Comparison of ENCODE assay signal across 8 cellular contexts in genomic region chr1:180168786-180169640, GRCh38. TPM values are rescaled to one million over a fixed set of nuclear protein-coding genes. Genes with fewer than 3 reads are reported as not detected.
DNase-seq lines count a peak whose midpoint lies in the region; ATAC-seq and TF ChIP-seq lines count a peak whose summit lies in the region.

No MANE protein-coding gene starts in this region.

- no peak overlapping the region for H3K27ac ChIP-seq in gastroesophageal sphincter
- H3K27ac ChIP-seq in skeletal muscle tissue (ENCODE audit: low read depth, low read length), result peak overlapping the region; percentile 82

- H3K4me1 Mint-ChIP-seq in activated CD4-positive, alpha-beta T cell treated with anti-CD3 and anti-CD28 coated beads, Interleukin-2, amount 10 ng/mL, durations not matched to agents 7 days and 5 days, result peaks cover 5% of the 10 kb centered on the region

- H3K4me3 ChIP-seq in gastroesophageal sphincter (no peak overlapping the region), skeletal muscle tissue (ENCODE audit: low read length in 3 of 3) (no peak overlapping the region)

- H3K27ac Mint-ChIP-seq in activated CD4-positive, alpha-beta T cell treated with anti-CD3 and anti-CD28 coated beads, Interleukin-2, amount 10 ng/mL, durations not matched to agents 7 days and 5 days, result no peak overlapping the region

- H3K4me1 ChIP-seq in gastroesophageal sphincter, result peaks cover 0 to 42% (median 22%) of the 10 kb centered on the region in 3 donors
- peaks cover 58 to 62% (median 60%) of the 10 kb centered on the region in 3 donors for H3K4me1 ChIP-seq in skeletal muscle tissue (ENCODE audit: control insufficient read depth in 3 of 3, insufficient read depth in 3 of 3, low read length in 3 of 3)

- H3K4me3 Mint-ChIP-seq in activated CD4-positive, alpha-beta T cell treated with anti-CD3 and anti-CD28 coated beads, Interleukin-2, amount 10 ng/mL, durations not matched to agents 7 days and 5 days, result no peak overlapping the region

- POLR2A ChIA-PET in activated CD4-positive, alpha-beta T cell treated with anti-CD3 and anti-CD28 coated beads, Interleukin-2, amount 10 ng/mL, durations not matched to agents 7 days and 5 days (lab: Charles Lee), result no interaction called here

- TF ChIP-seq CTCF in gastroesophageal sphincter (IDR thresholded peaks at IDR 0.05), result peak in 3 of 4 experiments; percentile 7 to 49 (median 32)

- ATAC-seq in GM21576 (IDR thresholded peaks at IDR 0.05; ENCODE audit: unreplicated experiment) (peak; percentile 64), gastroesophageal sphincter (no peak), GM21390 (IDR thresholded peaks at IDR 0.05; ENCODE audit: unreplicated experiment) (no peak)

- no peaks in the 10 kb centered on the region for H3K9me3 ChIP-seq in gastroesophageal sphincter
- no peaks in the 10 kb centered on the region for H3K9me3 ChIP-seq in skeletal muscle tissue (ENCODE audit: control insufficient read depth in 3 of 3, low read length in 3 of 3)

- no peak for TF ChIP-seq POLR2A in gastroesophageal sphincter (IDR thresholded peaks at IDR 0.05)

- H3K9me3 Mint-ChIP-seq in activated CD4-positive, alpha-beta T cell treated with anti-CD3 and anti-CD28 coated beads, Interleukin-2, amount 10 ng/mL, durations not matched to agents 7 days and 5 days, result no peaks in the 10 kb centered on the region

- DNase-seq in NCI-H1417 (lab: John Stamatoyannopoulos, UW), result peak; percentile 50 to 75 (median 55)
- DNase-seq in NCI-H1417 treated with DMSO at 0.1 percent for 48 hours (lab: John Stamatoyannopoulos, UW), result no peak
- peak; percentile 24 for DNase-seq in NCI-H1105 (lab: John Stamatoyannopoulos, UW)
- DNase-seq in activated CD4-positive, alpha-beta T cell treated with anti-CD3 and anti-CD28 coated beads, Interleukin-2, amount 10 ng/mL, durations not matched to agents 7 days and 5 days, result peak; percentile 20

- peak overlapping the region in 1 of 3 donors; percentile 45 for H3K9ac ChIP-seq in skeletal muscle tissue (ENCODE audit: low read depth in 1 of 3, low read length in 3 of 3)

- TF ChIP-seq EP300 in gastroesophageal sphincter (IDR thresholded peaks at IDR 0.05), result no peak

- peaks cover 0 to 15% of the 10 kb centered on the region in 2 donors for H3K36me3 ChIP-seq in gastroesophageal sphincter
- peaks cover 0 to 4% (median 0%) of the 10 kb centered on the region in 3 donors for H3K36me3 ChIP-seq in skeletal muscle tissue (ENCODE audit: control insufficient read depth in 3 of 3, insufficient read depth in 3 of 3, low read length in 3 of 3)

- no peaks in the 10 kb centered on the region for H3K36me3 Mint-ChIP-seq in activated CD4-positive, alpha-beta T cell treated with anti-CD3 and anti-CD28 coated beads, Interleukin-2, amount 10 ng/mL, durations not matched to agents 7 days and 5 days (ENCODE audit: low read depth)

- CTCF ChIA-PET in activated CD4-positive, alpha-beta T cell treated with anti-CD3 and anti-CD28 coated beads, Interleukin-2, amount 10 ng/mL, durations not matched to agents 7 days and 5 days (lab: Charles Lee), result interaction anchor here (0.8 to 2.8 kb wide), 6 partner anchors 10 to 37 kb away, joined by 3 to 13 read pairs (median 3); no protein-coding TSS in a partner anchor

- no peaks in the 10 kb centered on the region for H3K27me3 Mint-ChIP-seq in activated CD4-positive, alpha-beta T cell treated with anti-CD3 and anti-CD28 coated beads, Interleukin-2, amount 10 ng/mL, durations not matched to agents 7 days and 5 days

- 86% methylated on average over 1 of the region's 12 CpGs; no CpG with 5 or more reads in 1 of the 2 donors for WGBS in gastroesophageal sphincter (ENCODE audit: low coverage in 1 of 2), 2 donors

- no peaks in the 10 kb centered on the region for H3K27me3 ChIP-seq in gastroesophageal sphincter
- H3K27me3 ChIP-seq in skeletal muscle tissue (ENCODE audit: control insufficient read depth in 3 of 3, insufficient read depth in 3 of 3, low read length in 3 of 3), result no peaks in the 10 kb centered on the region

RNA-seq across cellular contexts. Expression of gene QSOX1, which starts 14.3 kb away (rescaled TPM):
- total RNA-seq in activated CD4-positive, alpha-beta T cell treated with anti-CD3 and anti-CD28 coated beads, Interleukin-2, amount 10 ng/mL, durations not matched to agents 7 days and 5 days, result 10 to 100 TPM; 18.5 to 23.5 TPM
- total RNA-seq in gastroesophageal sphincter (100 to 1,000 TPM in 2 of 4 donors, 10 to 100 TPM in 2; 71.5 to 132 (median 106) TPM), skeletal muscle tissue (4.2 TPM)
